ENCODE assay signal across 7 cellular contexts in genomic region chr12:62191747-62192485, GRCh38.
DNase-seq lines count a peak whose midpoint lies in the region; ATAC-seq and TF ChIP-seq lines count a peak whose summit lies in the region.

No MANE protein-coding gene starts in this region.

- H3K9me2 ChIP-seq in GM23338 (ENCODE audit: insufficient read depth) = no peaks in the 10 kb centered on the region

- no peak overlapping the region for H3K27ac ChIP-seq in GM23338 (ENCODE audit: low read depth)

- DNase-seq in GM23338 (ENCODE audit: low spot score) (peak; percentile 49), RPMI7951 (ENCODE audit: low read depth) (peak; percentile 3), choroid plexus epithelial cell (ENCODE audit: low read depth) (peak; percentile 45), memory B cell (ENCODE audit: low spot score in 2 of 2) (peak; percentile 5 to 12)
- DNase-seq in stimulated activated naive CD8-positive, alpha-beta T cell treated with anti-CD3 and anti-CD28 coated beads, Interleukin-15, amount 100 ng/mL, for 72 hours = peak; percentile 10 to 11
- DNase-seq in stimulated activated naive CD4-positive, alpha-beta T cell treated with Interleukin-2 at 50 U/mL for 16 hours (lab: John Stamatoyannopoulos, UW) = no peak

- H3K4me1 Mint-ChIP-seq in GM23338 = peaks cover 24% of the 10 kb centered on the region
- peaks cover 25% of the 10 kb centered on the region for H3K4me1 Mint-ChIP-seq in memory B cell
- peaks cover 23% of the 10 kb centered on the region for H3K4me1 Mint-ChIP-seq in stimulated activated naive CD8-positive, alpha-beta T cell treated with anti-CD3 and anti-CD28 coated beads, Interleukin-15, amount 100 ng/mL, for 72 hours

- H3F3A ChIP-seq in GM23338 (replicated peaks; ENCODE audit: low read depth) = no peaks in the 10 kb centered on the region

- TF ChIP-seq CTCF in GM23338 (conservative IDR thresholded peaks at IDR 0.05; ENCODE audit: low read depth in 2 of 2) (no peak), choroid plexus epithelial cell (conservative IDR thresholded peaks at IDR 0.05; ENCODE audit: low read depth, low read length) (no peak)

- H4K20me1 ChIP-seq in GM23338 (replicated peaks; ENCODE audit: insufficient read depth) = no peaks in the 10 kb centered on the region

- H3K9me3 Mint-ChIP-seq in GM23338 (peaks cover 8% of the 10 kb centered on the region; the same call in 2 of the 3 replicates), memory B cell (no peaks in the 10 kb centered on the region)
- no peaks in the 10 kb centered on the region for H3K9me3 Mint-ChIP-seq in stimulated activated naive CD8-positive, alpha-beta T cell treated with anti-CD3 and anti-CD28 coated beads, Interleukin-15, amount 100 ng/mL, for 72 hours

- no peaks in the 10 kb centered on the region for H3K36me3 ChIP-seq in GM23338 (ENCODE audit: insufficient read depth)

- peak overlapping the region; percentile 81 for H3K4me3 Mint-ChIP-seq in GM23338
- peak overlapping the region; percentile 82 for H3K4me3 Mint-ChIP-seq in memory B cell
- H3K4me3 Mint-ChIP-seq in stimulated activated naive CD8-positive, alpha-beta T cell treated with anti-CD3 and anti-CD28 coated beads, Interleukin-15, amount 100 ng/mL, for 72 hours = peak overlapping the region; percentile 80 to 90

- peaks cover 42% of the 10 kb centered on the region for H3K27me3 ChIP-seq in GM23338 (ENCODE audit: insufficient read depth)

- H2AFZ ChIP-seq in GM23338 = peak overlapping the region; percentile 97

- H3K4me2 ChIP-seq in GM23338 = peak overlapping the region; percentile 80

- H3K27ac Mint-ChIP-seq in GM23338 = no peak overlapping the region
- no peak overlapping the region for H3K27ac Mint-ChIP-seq in memory B cell
- H3K27ac Mint-ChIP-seq in stimulated activated naive CD8-positive, alpha-beta T cell treated with anti-CD3 and anti-CD28 coated beads, Interleukin-15, amount 100 ng/mL, for 72 hours = no peak overlapping the region

- H3K36me3 Mint-ChIP-seq in GM23338 (ENCODE audit: low read depth) (peaks cover 3% of the 10 kb centered on the region; the same call in 2 of the 3 replicates), memory B cell (no peaks in the 10 kb centered on the region)

- peak; percentile 34 for ATAC-seq in GM23338
- ATAC-seq in memory B cell (ENCODE audit: low read depth) = peak; percentile 13
- ATAC-seq in stimulated activated naive CD8-positive, alpha-beta T cell treated with anti-CD3 and anti-CD28 coated beads, Interleukin-15, amount 100 ng/mL, for 72 hours = peak; percentile 56
- no peak for ATAC-seq in HG03520 (IDR thresholded peaks at IDR 0.05; ENCODE audit: unreplicated experiment)

- H3K27me3 Mint-ChIP-seq in GM23338 (ENCODE audit: insufficient read depth, low read depth, poor library complexity) (peaks cover 31% of the 10 kb centered on the region), memory B cell (peaks cover 12% of the 10 kb centered on the region)
- H3K27me3 Mint-ChIP-seq in stimulated activated naive CD8-positive, alpha-beta T cell treated with anti-CD3 and anti-CD28 coated beads, Interleukin-15, amount 100 ng/mL, for 72 hours = peaks cover 39% of the 10 kb centered on the region

- peak overlapping the region; percentile 59 for H3K4me3 ChIP-seq in GM23338
- H3K4me3 ChIP-seq in choroid plexus epithelial cell (ENCODE audit: low read depth, low read length) = peak overlapping the region; percentile 9

- peaks cover 15% of the 10 kb centered on the region for H3K4me1 ChIP-seq in GM23338 (ENCODE audit: insufficient read depth)

- no peaks in the 10 kb centered on the region for H3K79me2 ChIP-seq in GM23338 (replicated peaks; ENCODE audit: insufficient read depth)

TF ChIP-seq in GM23338, 12 proteins besides CTCF, POLR2A, EP300 and RAD21:
- no peak for TF ChIP-seq EZH2phosphoT487 (IDR thresholded peaks at IDR 0.05; ENCODE audit: unreplicated experiment)
- no peak for TF ChIP-seq REST (IDR thresholded peaks at IDR 0.05; ENCODE audit: unreplicated experiment)
- no peak for TF ChIP-seq STAT1 (IDR thresholded peaks at IDR 0.05; ENCODE audit: unreplicated experiment)
- TF ChIP-seq ZNF114 (CRISPR knock-in tag; IDR thresholded peaks at IDR 0.05) = no peak
- no peak for TF ChIP-seq ETS1 (IDR thresholded peaks at IDR 0.05)
- peak; percentile 11 for TF ChIP-seq EZH2 (IDR thresholded peaks at IDR 0.05; ENCODE audit: low read depth, unreplicated experiment)
- no peak for TF ChIP-seq JUNB (IDR thresholded peaks at IDR 0.05; ENCODE audit: unreplicated experiment)
